In the genomic region with DNA sequence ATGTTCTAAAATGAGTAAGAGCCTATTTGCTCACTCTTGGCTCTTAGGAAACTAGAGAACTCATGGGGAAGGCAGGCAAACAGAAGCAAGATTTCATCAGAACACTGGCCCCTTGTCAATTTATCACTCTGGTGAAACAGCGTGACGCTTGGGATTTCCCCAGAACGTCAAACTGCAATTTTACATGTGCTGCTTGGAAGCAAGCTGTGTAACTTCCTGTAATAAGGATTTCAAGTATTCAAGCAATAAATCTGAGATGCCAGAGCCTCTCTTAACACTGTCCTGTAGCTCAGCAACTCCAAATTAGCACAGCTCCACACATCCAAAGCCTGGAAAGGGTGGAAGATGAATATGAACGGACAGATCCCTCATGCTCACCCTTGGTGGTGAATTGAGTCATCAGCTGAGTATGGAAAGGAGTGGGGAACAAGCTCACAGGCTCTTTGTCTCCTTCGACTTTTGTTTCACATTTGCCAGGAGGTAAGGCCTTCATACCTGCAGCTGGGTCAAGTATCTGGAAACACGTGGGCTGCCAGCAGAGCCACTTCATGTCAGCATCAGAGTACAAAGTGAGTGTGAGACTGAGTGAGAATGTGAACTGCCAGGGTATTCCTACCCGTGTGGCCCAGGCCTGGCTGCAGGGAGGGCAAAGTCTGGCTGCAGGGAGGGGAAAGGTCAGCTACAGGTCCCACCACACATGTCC, we compare ENCODE assay signal across 8 cellular contexts.
DNase-seq lines count a peak whose midpoint lies in the region; ATAC-seq, FAIRE-seq and TF ChIP-seq lines count a peak whose summit lies in the region.

No MANE protein-coding gene starts in this region.

- H3K4me3 Mint-ChIP-seq in CD4-positive, CD25-positive, alpha-beta regulatory T cell = no peak overlapping the region

- peak overlapping the region; percentile 43 for H3K9ac ChIP-seq in GM12878 (ENCODE audit: control insufficient read depth, insufficient read depth, low read length)

- intact Hi-C loops in GM12878 (cut with micrococcal nuclease; ENCODE audit: unreplicated experiment) = loop anchor here (2.0 kb wide), 2 partner anchors 78 to 140 kb away; a partner anchor contains a TSS
- intact Hi-C loops in left lung (cut with DNase I) = no loop called here

- H3K4me1 Mint-ChIP-seq in CD4-positive, CD25-positive, alpha-beta regulatory T cell = peaks cover 11 to 16% (median 15%) of the 10 kb centered on the region in 4 donors

- peak overlapping the region; percentile 78 for H2AFZ ChIP-seq in GM12878 (ENCODE audit: control insufficient read depth, low read depth, low read length)

- TF ChIP-seq EP300 in GM12878 (IDR thresholded peaks at IDR 0.05; ENCODE audit: borderline replicate concordance in 1 of 2, control insufficient read depth in 1 of 2, low read depth in 2 of 2, low read length in 2 of 2) = peak; percentile 83 to 85

- in situ Hi-C loops in GM12878 (cut with MboI) = no loop called here

- under 1% methylated on average over 7 of the region's 7 CpGs for WGBS in GM12878 (ENCODE audit: insufficient coverage, insufficient replicate concordance, low lambda C conversion rate, missing lambda C conversion rate)

- RAD21 ChIA-PET in GM12878 (lab: Charles Lee; ENCODE audit: unreplicated experiment) = interaction anchor here (0.7 to 2.3 kb wide), 12 partner anchors 10 to 270 kb away, joined by 3 to 15 read pairs (median 6); a partner anchor contains a TSS

- H3K27ac Mint-ChIP-seq in CD4-positive, CD25-positive, alpha-beta regulatory T cell = peak overlapping the region; percentile 8 to 77 (median 29)

- peaks cover 12% of the 10 kb centered on the region for H3K4me1 ChIP-seq in CD4-positive, CD25-positive, alpha-beta regulatory T cell (ENCODE audit: control insufficient read depth, insufficient read depth, low read length, poor library complexity, severe bottlenecking)
- H3K4me1 ChIP-seq in GM12878 (ENCODE audit: control insufficient read depth, insufficient read depth, low read length) = peaks cover 23% of the 10 kb centered on the region
- peaks cover 26 to 80% of the 10 kb centered on the region in 2 donors for H3K4me1 ChIP-seq in left lung

- H3K27me3 ChIP-seq in CD4-positive, CD25-positive, alpha-beta regulatory T cell (ENCODE audit: control insufficient read depth, insufficient read depth, low read length) = no peaks in the 10 kb centered on the region
- H3K27me3 ChIP-seq in GM12878 (replicated peaks in 1 of 2; ENCODE audit: control insufficient read depth in 2 of 2, insufficient read depth in 2 of 2, low read length in 1 of 2) (no peaks in the 10 kb centered on the region), left lung (no peaks in the 10 kb centered on the region)

- no peaks in the 10 kb centered on the region for H3K36me3 ChIP-seq in CD4-positive, CD25-positive, alpha-beta regulatory T cell (ENCODE audit: control insufficient read depth, insufficient read depth, low read length)
- H3K36me3 ChIP-seq in GM12878 (ENCODE audit: control insufficient read depth in 2 of 2, insufficient read depth in 2 of 2, low read length in 1 of 2) (no peaks in the 10 kb centered on the region), left lung (no peaks in the 10 kb centered on the region)

- no peak overlapping the region for H3K27ac ChIP-seq in CD4-positive, CD25-positive, alpha-beta regulatory T cell (ENCODE audit: insufficient read depth, low read length, poor library complexity, severe bottlenecking)
- H3K27ac ChIP-seq in GM12878 (ENCODE audit: control insufficient read depth, insufficient read depth) (peak overlapping the region; percentile 81), left lung (peak overlapping the region; percentile 71 to 95)

- H3K9me3 Mint-ChIP-seq in CD4-positive, CD25-positive, alpha-beta regulatory T cell = no peaks in the 10 kb centered on the region

- CTCF ChIA-PET in GM12878 (lab: Yijun Ruan, JAX) = interaction anchor here (0.7 to 2.0 kb wide), 8 partner anchors 9 to 248 kb away, joined by 3 to 15 read pairs (median 4); no protein-coding TSS in a partner anchor

- peak; percentile 95 for FAIRE-seq in GM12878 (lab: Jason Lieb, UNC)

- no peaks in the 10 kb centered on the region for H4K20me1 ChIP-seq in GM12878 (ENCODE audit: control insufficient read depth, insufficient read depth)

- POLR2A ChIA-PET in GM12878 (lab: Charles Lee) = interaction anchor here (0.8 to 2.9 kb wide), 8 partner anchors 7 to 307 kb away, joined by 3 to 12 read pairs (median 3); a partner anchor contains a TSS

- peak overlapping the region; percentile 23 for H3K4me3 ChIP-seq in CD4-positive, CD25-positive, alpha-beta regulatory T cell (ENCODE audit: low read depth, low read length)
- peak overlapping the region; percentile 37; the same call in 1 of the 2 replicates for H3K4me3 ChIP-seq in GM12878
- H3K4me3 ChIP-seq in left lung = peak overlapping the region in 1 of 2 donors; percentile 30

- DNase-seq in CD4-positive, CD25-positive, alpha-beta regulatory T cell = peak; percentile 9 to 59 (median 21)
- DNase-seq in GM12878 (ENCODE audit: low read depth, low spot score) (peak; percentile 93), left lung (peak; percentile 70 to 83), NCI-H82 treated with DMSO at 0.1 percent for 48 hours (lab: John Stamatoyannopoulos, UW; ENCODE audit: unreplicated experiment) (no peak)
- DNase-seq in stimulated activated CD8-positive, alpha-beta memory T cell treated with anti-CD3 and anti-CD28 coated beads, Interleukin-12 subunit alpha, Interleukin-12 subunit beta, amount 100 ng/mL, for 24 hours (ENCODE audit: extremely low read depth) = peak; percentile 38

- peak; percentile 48 to 58 for ATAC-seq in CD4-positive, CD25-positive, alpha-beta regulatory T cell (ENCODE audit: low read depth in 2 of 2)
- ATAC-seq in GM19372 (IDR thresholded peaks at IDR 0.05; ENCODE audit: low read depth, unreplicated experiment) (peak; percentile 55), HG03442 (IDR thresholded peaks at IDR 0.05; ENCODE audit: unreplicated experiment) (peak; percentile 89), SK-N-SH treated with all-trans-retinoic acid at 6 μM for 48 hours (peak; percentile 73), GM12878 (peak; percentile 94), left lung (peak; percentile 70)

- H3K4me2 ChIP-seq in GM12878 (ENCODE audit: control insufficient read depth, insufficient read depth) = peak overlapping the region; percentile 43

- TSS peak; percentile 99 for BruUV-seq in GM12878 (replicated peaks; lab: Mats Ljungman, UMichigan)

- TF ChIP-seq RAD21 in GM12878 (IDR thresholded peaks at IDR 0.05; ENCODE audit: insufficient read depth, low read depth, low read length) = no peak

- SMC1A ChIA-PET in GM12878 (lab: Charles Lee; ENCODE audit: uncharacterized antibody, unreplicated experiment) = interaction anchor here (0.7 to 2.8 kb wide), 20 partner anchors 8 to 248 kb away, joined by 3 to 20 read pairs (median 3); a partner anchor contains a TSS

- no peak for TF ChIP-seq POLR2A in GM12878 (IDR thresholded peaks at IDR 0.05; ENCODE audit: low read depth, low read length)

- no peaks in the 10 kb centered on the region for H3K79me2 ChIP-seq in GM12878 (ENCODE audit: control insufficient read depth, insufficient read depth, low read length)

- H3K9me3 ChIP-seq in CD4-positive, CD25-positive, alpha-beta regulatory T cell (ENCODE audit: control insufficient read depth in 2 of 2, low read length in 2 of 2) = no peaks in the 10 kb centered on the region
- H3K9me3 ChIP-seq in GM12878 (replicated peaks; ENCODE audit: control insufficient read depth, insufficient read depth, low read length) (no peaks in the 10 kb centered on the region; the same call in 2 of the 3 replicates), left lung (no peaks in the 10 kb centered on the region)

- TF ChIP-seq CTCF in GM12878 (IDR thresholded peaks at IDR 0.05 in 2 of 3, conservative IDR thresholded peaks at IDR 0.05 in 1 of 3; ENCODE audit: control insufficient read depth in 2 of 3, extremely low read depth in 1 of 3, insufficient read depth in 1 of 3, low read depth in 3 of 3, low read length in 3 of 3) (no peak), left lung (IDR thresholded peaks at IDR 0.05) (no peak)

- H3K36me3 Mint-ChIP-seq in CD4-positive, CD25-positive, alpha-beta regulatory T cell = no peaks in the 10 kb centered on the region

- H3K27me3 Mint-ChIP-seq in CD4-positive, CD25-positive, alpha-beta regulatory T cell = no peaks in the 10 kb centered on the region

TF ChIP-seq in SK-N-SH treated with all-trans-retinoic acid at 6 μM for 48 hours, 23 proteins besides CTCF, POLR2A, EP300 and RAD21 (continues in another document):
- TF ChIP-seq ZFP3 (CRISPR knock-in tag; IDR thresholded peaks at IDR 0.05) = peak; percentile 68; the same call in 1 of the 2 replicates
- peak; percentile 95 for TF ChIP-seq ZC3H10 (CRISPR knock-in tag; IDR thresholded peaks at IDR 0.05)

TF ChIP-seq in GM12878, 131 proteins besides CTCF, POLR2A, EP300 and RAD21 (continues in another document):
- TF ChIP-seq ASH2L (IDR thresholded peaks at IDR 0.05; ENCODE audit: borderline replicate concordance, low read depth) (peak; percentile 49; the same call in 1 of the 2 replicates), SRF (IDR thresholded peaks at IDR 0.05; ENCODE audit: low read depth in 2 of 2, low read length in 2 of 2) (no peak), RFX5 (IDR thresholded peaks at IDR 0.05; ENCODE audit: low read depth, low read length) (no peak), SMAD1 (IDR thresholded peaks at IDR 0.05; ENCODE audit: low read depth, partially characterized antibody) (no peak), SREBF1 (IDR thresholded peaks at IDR 0.05; ENCODE audit: low read length) (no peak), PML (IDR thresholded peaks at IDR 0.05; ENCODE audit: low read length) (peak; percentile 48; the same call in 1 of the 2 replicates)
- TF ChIP-seq, protein P1, sequence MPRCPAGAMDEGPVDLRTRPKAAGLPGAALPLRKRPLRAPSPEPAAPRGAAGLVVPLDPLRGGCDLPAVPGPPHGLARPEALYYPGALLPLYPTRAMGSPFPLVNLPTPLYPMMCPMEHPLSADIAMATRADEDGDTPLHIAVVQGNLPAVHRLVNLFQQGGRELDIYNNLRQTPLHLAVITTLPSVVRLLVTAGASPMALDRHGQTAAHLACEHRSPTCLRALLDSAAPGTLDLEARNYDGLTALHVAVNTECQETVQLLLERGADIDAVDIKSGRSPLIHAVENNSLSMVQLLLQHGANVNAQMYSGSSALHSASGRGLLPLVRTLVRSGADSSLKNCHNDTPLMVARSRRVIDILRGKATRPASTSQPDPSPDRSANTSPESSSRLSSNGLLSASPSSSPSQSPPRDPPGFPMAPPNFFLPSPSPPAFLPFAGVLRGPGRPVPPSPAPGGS (IDR thresholded peaks at IDR 0.05; ENCODE audit: borderline replicate concordance, insufficient read depth, low read depth, low read length, poor library complexity, severe bottlenecking) = no peak
- TF ChIP-seq, protein P2, sequence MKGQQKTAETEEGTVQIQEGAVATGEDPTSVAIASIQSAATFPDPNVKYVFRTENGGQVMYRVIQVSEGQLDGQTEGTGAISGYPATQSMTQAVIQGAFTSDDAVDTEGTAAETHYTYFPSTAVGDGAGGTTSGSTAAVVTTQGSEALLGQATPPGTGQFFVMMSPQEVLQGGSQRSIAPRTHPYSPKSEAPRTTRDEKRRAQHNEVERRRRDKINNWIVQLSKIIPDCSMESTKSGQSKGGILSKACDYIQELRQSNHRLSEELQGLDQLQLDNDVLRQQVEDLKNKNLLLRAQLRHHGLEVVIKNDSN (IDR thresholded peaks at IDR 0.05; ENCODE audit: borderline replicate concordance, extremely low read length, insufficient read depth, low read depth, low read length) = peak; percentile 17
